Comparison of ENCODE assay signal across 1 cellular context in the genomic region with DNA sequence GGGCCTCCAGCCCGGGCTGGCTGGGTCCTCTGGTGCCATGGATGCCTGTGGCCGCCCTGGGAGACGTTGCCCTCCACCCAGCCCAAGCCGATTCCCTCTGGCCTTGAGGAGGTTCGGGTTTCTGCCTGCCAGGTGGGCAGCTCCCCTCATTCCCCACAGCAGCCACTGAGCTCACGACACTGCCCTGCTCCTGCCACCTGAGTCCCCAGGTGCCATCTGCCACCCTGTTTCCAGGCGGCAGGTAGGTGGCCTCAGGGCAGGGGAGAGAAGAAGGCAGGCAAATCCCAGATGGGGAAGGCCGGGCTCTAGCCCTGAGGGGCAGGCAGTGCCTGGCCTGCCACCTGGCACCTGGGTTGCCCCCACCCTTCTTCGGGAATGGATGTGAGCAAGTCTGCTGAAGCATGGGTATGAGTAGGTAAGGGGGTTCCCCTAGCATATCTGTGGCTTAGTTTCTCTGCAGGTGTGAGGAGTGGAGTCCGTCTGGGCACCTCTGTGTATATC.
TF ChIP-seq lines count a peak whose summit lies in the region.

No MANE protein-coding gene starts in this region.

TF ChIP-seq in WTC11, 78 proteins besides CTCF, POLR2A, EP300 and RAD21 (continued from another document):
- TF ChIP-seq, protein P1, sequence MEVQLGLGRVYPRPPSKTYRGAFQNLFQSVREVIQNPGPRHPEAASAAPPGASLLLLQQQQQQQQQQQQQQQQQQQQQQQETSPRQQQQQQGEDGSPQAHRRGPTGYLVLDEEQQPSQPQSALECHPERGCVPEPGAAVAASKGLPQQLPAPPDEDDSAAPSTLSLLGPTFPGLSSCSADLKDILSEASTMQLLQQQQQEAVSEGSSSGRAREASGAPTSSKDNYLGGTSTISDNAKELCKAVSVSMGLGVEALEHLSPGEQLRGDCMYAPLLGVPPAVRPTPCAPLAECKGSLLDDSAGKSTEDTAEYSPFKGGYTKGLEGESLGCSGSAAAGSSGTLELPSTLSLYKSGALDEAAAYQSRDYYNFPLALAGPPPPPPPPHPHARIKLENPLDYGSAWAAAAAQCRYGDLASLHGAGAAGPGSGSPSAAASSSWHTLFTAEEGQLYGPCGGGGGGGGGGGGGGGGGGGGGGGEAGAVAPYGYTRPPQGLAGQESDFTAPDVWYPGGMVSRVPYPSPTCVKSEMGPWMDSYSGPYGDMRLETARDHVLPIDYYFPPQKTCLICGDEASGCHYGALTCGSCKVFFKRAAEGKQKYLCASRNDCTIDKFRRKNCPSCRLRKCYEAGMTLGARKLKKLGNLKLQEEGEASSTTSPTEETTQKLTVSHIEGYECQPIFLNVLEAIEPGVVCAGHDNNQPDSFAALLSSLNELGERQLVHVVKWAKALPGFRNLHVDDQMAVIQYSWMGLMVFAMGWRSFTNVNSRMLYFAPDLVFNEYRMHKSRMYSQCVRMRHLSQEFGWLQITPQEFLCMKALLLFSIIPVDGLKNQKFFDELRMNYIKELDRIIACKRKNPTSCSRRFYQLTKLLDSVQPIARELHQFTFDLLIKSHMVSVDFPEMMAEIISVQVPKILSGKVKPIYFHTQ (CRISPR knock-in tag; IDR thresholded peaks at IDR 0.05), result no peak
- TF ChIP-seq, protein P2, sequence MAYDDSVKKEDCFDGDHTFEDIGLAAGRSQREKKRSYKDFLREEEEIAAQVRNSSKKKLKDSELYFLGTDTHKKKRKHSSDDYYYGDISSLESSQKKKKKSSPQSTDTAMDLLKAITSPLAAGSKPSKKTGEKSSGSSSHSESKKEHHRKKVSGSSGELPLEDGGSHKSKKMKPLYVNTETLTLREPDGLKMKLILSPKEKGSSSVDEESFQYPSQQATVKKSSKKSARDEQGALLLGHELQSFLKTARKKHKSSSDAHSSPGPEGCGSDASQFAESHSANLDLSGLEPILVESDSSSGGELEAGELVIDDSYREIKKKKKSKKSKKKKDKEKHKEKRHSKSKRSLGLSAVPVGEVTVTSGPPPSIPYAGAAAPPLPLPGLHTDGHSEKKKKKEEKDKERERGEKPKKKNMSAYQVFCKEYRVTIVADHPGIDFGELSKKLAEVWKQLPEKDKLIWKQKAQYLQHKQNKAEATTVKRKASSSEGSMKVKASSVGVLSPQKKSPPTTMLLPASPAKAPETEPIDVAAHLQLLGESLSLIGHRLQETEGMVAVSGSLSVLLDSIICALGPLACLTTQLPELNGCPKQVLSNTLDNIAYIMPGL (CRISPR knock-in tag; IDR thresholded peaks at IDR 0.05), result no peak
- TF ChIP-seq CREM (CRISPR knock-in tag; IDR thresholded peaks at IDR 0.05) (no peak), OVOL2 (CRISPR knock-in tag; IDR thresholded peaks at IDR 0.05; ENCODE audit: borderline replicate concordance) (no peak)
TF ChIP-seq in WTC11: peak in this region for 0.
